ENCODE assay signal across 17 cellular contexts in genomic region chr2:36952748-36953197, GRCh38. TPM values are rescaled to one million over a fixed set of nuclear protein-coding genes. Genes with fewer than 3 reads are reported as not detected.
DNase-seq lines count a peak whose midpoint lies in the region; ATAC-seq and TF ChIP-seq lines count a peak whose summit lies in the region.
"Had no signal": no experiment of that assay in that cellular context is flagged by ENCODE, and none has a peak within 500 bp of the region (broad histone marks: within the 10 kb centered on the region; RNA-seq: fewer than 3 reads in every experiment).

No MANE protein-coding gene starts in this region.

- TF ChIP-seq CTCF in smooth muscle cell (IDR thresholded peaks at IDR 0.05; ENCODE audit: borderline replicate concordance, insufficient read depth, poor library complexity, severe bottlenecking) = no peak

- H3K9ac ChIP-seq in smooth muscle cell (ENCODE audit: low read depth) = peak overlapping the region; percentile 11
- H3K9ac ChIP-seq: BLaER1 had no signal

- no peak for ATAC-seq in GM18867 (IDR thresholded peaks at IDR 0.05; ENCODE audit: unreplicated experiment)
- ATAC-seq: activated T-cell treated with anti-CD3 and anti-CD28 coated beads, Interleukin-2, amount 50 U/mL, for 72 hours; sciatic nerve had no signal

- in situ Hi-C loops in T47D (cut with HindIII; ENCODE audit: low pct_unique_long_range_greater_than_20kb, low sequenced_read_pairs) = no loop called here

- peaks cover 4% of the 10 kb centered on the region for H3F3A ChIP-seq in smooth muscle cell (ENCODE audit: low read depth)

- DNase-seq in M059J (ENCODE audit: low read depth) (peak; percentile 8), T47D (ENCODE audit: low read depth in 1 of 2, low spot score in 1 of 2) (peak; percentile 13 to 65), islet precursor cell (peak; percentile 66), smooth muscle cell (lab: John Stamatoyannopoulos, UW; ENCODE audit: unreplicated experiment) (no peak), activated T-cell treated with anti-CD3 and anti-CD28 coated beads for 4 hours (no peak)
- no peak for DNase-seq in activated CD4-positive, alpha-beta T cell treated with anti-CD3 and anti-CD28 coated beads, Interleukin-2, amount 50 U/mL, for 4 hours
- DNase-seq: activated naive CD8-positive, alpha-beta T cell treated with anti-CD3 and anti-CD28 coated beads, Interleukin-2, amount 10 ng/mL, durations not matched to agents 7 days and 5 days; activated T-cell treated with anti-CD3 and anti-CD28 coated beads, Interleukin-2, amount 50 U/mL, for 72 hours; mesenchymal stem cell; NCI-H1694 treated with DMSO at 0.1 percent for 48 hours; NCI-H446; stimulated activated CD4-positive, alpha-beta T cell treated with anti-CD3 and anti-CD28 coated beads, Interleukin-2, amount 100 ng/mL, for 24 hours had no signal

- peaks cover 78% of the 10 kb centered on the region for H4K20me1 ChIP-seq in smooth muscle cell (ENCODE audit: low read depth)

- no peak overlapping the region for H3K4me3 ChIP-seq in smooth muscle cell
- H3K4me3 ChIP-seq: BLaER1, cardiac muscle cell, SJSA1 had no signal

- no peaks in the 10 kb centered on the region for H3K27me3 ChIP-seq in smooth muscle cell (ENCODE audit: low read depth)
- H3K27me3 ChIP-seq: BLaER1, cardiac muscle cell, SJSA1 had no signal

- 84% methylated on average over 3 of the region's 3 CpGs for WGBS in smooth muscle cell (ENCODE audit: low lambda C conversion rate)

- H3K27ac ChIP-seq in smooth muscle cell (ENCODE audit: low read depth) = peak overlapping the region; percentile 55
- H3K27ac ChIP-seq: BLaER1, cardiac muscle cell, SJSA1 had no signal

- no peaks in the 10 kb centered on the region for H3K36me3 ChIP-seq in smooth muscle cell (ENCODE audit: low read depth)
- H3K36me3 ChIP-seq: cardiac muscle cell, SJSA1 had no signal

- H3K79me2 ChIP-seq in smooth muscle cell (ENCODE audit: low read depth) = peaks cover 71% of the 10 kb centered on the region

- no peak overlapping the region for H3K4me2 ChIP-seq in smooth muscle cell
- H3K4me2 ChIP-seq: BLaER1 had no signal

- H3K9me3 ChIP-seq in smooth muscle cell (replicated peaks; ENCODE audit: low read depth) = no peaks in the 10 kb centered on the region
- H3K9me3 ChIP-seq: BLaER1, SJSA1 had no signal

- peaks cover 7% of the 10 kb centered on the region for H3K4me1 ChIP-seq in smooth muscle cell (ENCODE audit: low read depth)
- H3K4me1 ChIP-seq: BLaER1 had no signal

- no peak overlapping the region for H2AFZ ChIP-seq in smooth muscle cell (ENCODE audit: low read depth)

RNA-seq across cellular contexts. Expression of gene STRN, which starts 13.6 kb away (rescaled TPM):
- total RNA-seq in M059J (2014; rRNA removed; shearing (Covaris generic)) = 11.0 and 15.5 TPM in 2 replicates
- 17.4 and 19.6 TPM in 2 replicates for total RNA-seq in smooth muscle cell
- 4.6 and 8.1 TPM in 2 replicates for polyA plus RNA-seq in smooth muscle cell

Comparison
In these comparisons a context has a peak if more than half of its experiments do, and no peak if none do; other contexts are left out.
1. DNase-seq: peak in M059J (single experiment), T47D (2 of 2) and islet precursor cell (single experiment); none in smooth muscle cell (single experiment), activated CD4-positive, alpha-beta T cell treated with anti-CD3 and anti-CD28 coated beads, Interleukin-2, amount 50 U/mL, for 4 hours (0 of 2) and activated T-cell treated with anti-CD3 and anti-CD28 coated beads for 4 hours (single experiment).